ENCODE assay signal across 8 cellular contexts in the genomic region with DNA sequence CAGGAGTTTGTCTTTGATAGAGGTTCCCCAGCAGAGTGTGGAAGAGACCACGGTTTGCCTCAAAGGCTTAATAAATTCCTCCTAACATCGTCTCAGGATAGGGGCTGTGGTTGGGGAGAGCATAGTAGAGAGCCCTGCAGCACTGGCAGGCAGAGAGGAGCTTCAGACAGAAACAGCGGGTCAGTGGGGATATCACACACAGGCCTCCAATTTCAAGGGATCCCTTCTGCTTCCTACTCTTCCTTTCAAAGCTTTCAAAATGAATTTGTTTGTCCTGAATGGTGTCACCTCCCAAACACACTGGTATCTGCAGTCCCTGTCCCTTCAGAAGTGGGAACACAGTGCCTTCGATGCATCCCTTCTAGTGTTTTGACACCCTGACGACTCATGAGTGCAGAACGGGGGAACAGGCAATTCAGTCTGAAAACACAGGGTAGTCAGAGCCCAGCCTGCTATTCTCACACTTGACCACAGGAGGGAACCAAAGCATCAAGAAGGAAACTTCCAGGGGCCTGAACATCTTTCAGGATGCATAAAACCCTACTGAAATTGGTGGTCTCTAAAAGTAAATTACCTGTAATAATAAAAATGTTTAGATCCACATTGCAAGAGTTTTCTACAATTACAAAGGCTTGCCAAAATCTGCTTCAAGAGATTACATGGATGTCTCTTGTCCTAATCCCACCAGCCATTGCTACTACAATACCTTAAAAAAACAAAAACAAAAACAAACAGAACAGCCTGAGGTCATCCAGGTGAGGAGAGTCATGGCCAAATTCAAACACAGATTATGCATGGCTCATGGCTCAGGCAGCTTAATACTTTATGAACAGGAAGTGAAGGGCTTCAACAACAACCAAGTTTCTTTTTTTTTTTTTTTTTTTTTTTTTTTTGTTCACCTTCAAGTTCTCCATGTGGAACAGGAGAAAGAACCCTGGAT. TPM values are rescaled to one million over a fixed set of nuclear protein-coding genes. Genes with fewer than 3 reads are reported as not detected.
DNase-seq lines count a peak whose midpoint lies in the region; ATAC-seq and TF ChIP-seq lines count a peak whose summit lies in the region.

No MANE protein-coding gene starts in this region.

- no peaks in the 10 kb centered on the region for H3K79me1 ChIP-seq in trophoblast cell (ENCODE audit: low read length)

- intact Hi-C loops in CD8-positive, alpha-beta T cell (cut with DNase I, micrococcal nuclease): loop anchor here (1.0 to 5.0 kb wide), 11 partner anchors 22 to 408 kb away; a partner anchor contains a TSS

- peak; percentile 92 for TF ChIP-seq CTCF in CD8-positive, alpha-beta T cell (IDR thresholded peaks at IDR 0.05)

- no peaks in the 10 kb centered on the region for H3K36me3 Mint-ChIP-seq in CD8-positive, alpha-beta T cell
- no peaks in the 10 kb centered on the region for H3K36me3 Mint-ChIP-seq in activated naive CD4-positive, alpha-beta T cell treated with anti-CD3 and anti-CD28 coated beads, Interleukin-2, amount 10 ng/mL, durations not matched to agents 7 days and 5 days

- no peak overlapping the region for H4K91ac ChIP-seq in trophoblast cell (ENCODE audit: low read depth, low read length)

- H2AFZ ChIP-seq in Karpas-422 (ENCODE audit: low read length): peak overlapping the region; percentile 76; the same call in 1 of the 2 replicates
- H2AFZ ChIP-seq in trophoblast cell (ENCODE audit: insufficient read depth, low read length, poor library complexity): no peak overlapping the region

- CTCF ChIA-PET in CD8-positive, alpha-beta T cell (lab: Charles Lee): interaction anchor here (0.6 to 11.3 kb wide), 45 partner anchors 8 to 483 kb away, joined by 3 to 209 read pairs (median 5); a partner anchor contains a TSS
- CTCF ChIA-PET in activated naive CD4-positive, alpha-beta T cell treated with anti-CD3 and anti-CD28 coated beads, Interleukin-2, amount 10 ng/mL, durations not matched to agents 7 days and 5 days (lab: Charles Lee): interaction anchor here (0.7 to 6.4 kb wide), 38 partner anchors 10 to 993 kb away, joined by 3 to 97 read pairs (median 4); a partner anchor contains a TSS

- no peaks in the 10 kb centered on the region for H3K9me3 ChIP-seq in CD8-positive, alpha-beta T cell (ENCODE audit: low read length)
- no peaks in the 10 kb centered on the region for H3K9me3 ChIP-seq in Karpas-422 (ENCODE audit: low read length)
- H3K9me3 ChIP-seq in trophoblast cell (ENCODE audit: insufficient read depth, low read depth, low read length): no peaks in the 10 kb centered on the region

- H3K23ac ChIP-seq in trophoblast cell (ENCODE audit: low read length): no peak overlapping the region

- POLR2A ChIA-PET in CD8-positive, alpha-beta T cell (lab: Charles Lee): interaction anchor here (0.7 to 4.8 kb wide), 9 partner anchors 17 to 408 kb away, joined by 3 to 53 read pairs (median 4); no protein-coding TSS in a partner anchor

- no peak overlapping the region for H3K4ac ChIP-seq in trophoblast cell (ENCODE audit: low read depth, low read length)

- no peak overlapping the region for H3K4me2 ChIP-seq in Karpas-422 (ENCODE audit: low read depth, low read length, poor library complexity, severe bottlenecking)
- H3K4me2 ChIP-seq in trophoblast cell (ENCODE audit: low read length): no peak overlapping the region

- H3K27ac ChIP-seq in CD8-positive, alpha-beta T cell (ENCODE audit: low read depth, low read length): no peak overlapping the region
- H3K27ac ChIP-seq in Karpas-422 (ENCODE audit: low read length) (no peak overlapping the region), trophoblast cell (ENCODE audit: low read depth, low read length) (no peak overlapping the region)

- H4K12ac ChIP-seq in trophoblast cell (ENCODE audit: low read depth, low read length): no peak overlapping the region

- H3K9me3 Mint-ChIP-seq in CD8-positive, alpha-beta T cell: no peaks in the 10 kb centered on the region
- no peaks in the 10 kb centered on the region for H3K9me3 Mint-ChIP-seq in activated naive CD4-positive, alpha-beta T cell treated with anti-CD3 and anti-CD28 coated beads, Interleukin-2, amount 10 ng/mL, durations not matched to agents 7 days and 5 days

- H2BK120ac ChIP-seq in trophoblast cell (ENCODE audit: insufficient read depth, low read length, poor library complexity): no peak overlapping the region

- ATAC-seq in CD8-positive, alpha-beta T cell: peak; percentile 83
- peak; percentile 52 for ATAC-seq in GM19455 (IDR thresholded peaks at IDR 0.05; ENCODE audit: unreplicated experiment)
- ATAC-seq in GM21526 (IDR thresholded peaks at IDR 0.05; ENCODE audit: low FRiP score, unreplicated experiment): no peak

- no peak overlapping the region for H3K4me3 ChIP-seq in CD8-positive, alpha-beta T cell (ENCODE audit: low read depth, low read length)
- no peak overlapping the region for H3K4me3 ChIP-seq in Karpas-422 (ENCODE audit: low read length)
- no peak overlapping the region for H3K4me3 ChIP-seq in trophoblast cell (ENCODE audit: low read depth, low read length)

- H3K4me3 Mint-ChIP-seq in CD8-positive, alpha-beta T cell: peak overlapping the region; percentile 50
- H3K4me3 Mint-ChIP-seq in activated naive CD4-positive, alpha-beta T cell treated with anti-CD3 and anti-CD28 coated beads, Interleukin-2, amount 10 ng/mL, durations not matched to agents 7 days and 5 days: no peak overlapping the region

- in situ Hi-C loops in SK-MEL-5 (cut with HindIII; ENCODE audit: low pct_unique_long_range_greater_than_20kb, low sequenced_read_pairs): no loop called here

- no peak overlapping the region for H2BK5ac ChIP-seq in trophoblast cell (ENCODE audit: low read depth, low read length, poor library complexity)

- H3K79me2 ChIP-seq in Karpas-422 (ENCODE audit: low read length): no peaks in the 10 kb centered on the region
- H3K79me2 ChIP-seq in trophoblast cell (ENCODE audit: control insufficient read depth, insufficient read depth, low read length, poor library complexity): no peaks in the 10 kb centered on the region

- H2AK5ac ChIP-seq in trophoblast cell (ENCODE audit: low read length): no peak overlapping the region

- WGBS in trophoblast cell (ENCODE audit: extremely low coverage, insufficient coverage, insufficient read length): no CpG with 5 or more reads among the region's 6 CpGs

- no peaks in the 10 kb centered on the region for H4K20me1 ChIP-seq in Karpas-422 (ENCODE audit: insufficient read depth, low read depth, low read length)

- peaks cover 56% of the 10 kb centered on the region for H3K4me1 Mint-ChIP-seq in CD8-positive, alpha-beta T cell (ENCODE audit: low read depth)
- peaks cover 52% of the 10 kb centered on the region for H3K4me1 Mint-ChIP-seq in activated naive CD4-positive, alpha-beta T cell treated with anti-CD3 and anti-CD28 coated beads, Interleukin-2, amount 10 ng/mL, durations not matched to agents 7 days and 5 days

- no peak overlapping the region for H3K9ac ChIP-seq in Karpas-422 (ENCODE audit: low read length)
- H3K9ac ChIP-seq in trophoblast cell (ENCODE audit: low read length): no peak overlapping the region

- H3K27me3 Mint-ChIP-seq in CD8-positive, alpha-beta T cell (ENCODE audit: low read depth): no peaks in the 10 kb centered on the region
- H3K27me3 Mint-ChIP-seq in activated naive CD4-positive, alpha-beta T cell treated with anti-CD3 and anti-CD28 coated beads, Interleukin-2, amount 10 ng/mL, durations not matched to agents 7 days and 5 days: peaks cover 34% of the 10 kb centered on the region

- H2BK12ac ChIP-seq in trophoblast cell (ENCODE audit: low read length): no peak overlapping the region

- no peaks in the 10 kb centered on the region for H3K27me3 ChIP-seq in CD8-positive, alpha-beta T cell (ENCODE audit: insufficient read depth, low read length)
- no peaks in the 10 kb centered on the region for H3K27me3 ChIP-seq in Karpas-422 (ENCODE audit: low read length)
- H3K27me3 ChIP-seq in trophoblast cell (ENCODE audit: insufficient read depth, low read length): no peaks in the 10 kb centered on the region

- H3K14ac ChIP-seq in trophoblast cell (ENCODE audit: low read length): no peak overlapping the region

- H3K9me2 ChIP-seq in Karpas-422 (replicated peaks; ENCODE audit: insufficient read depth, low read length): no peaks in the 10 kb centered on the region

- no peaks in the 10 kb centered on the region for H3K36me3 ChIP-seq in CD8-positive, alpha-beta T cell (ENCODE audit: insufficient read depth, low read length)
- H3K36me3 ChIP-seq in Karpas-422 (ENCODE audit: insufficient read depth, low read length): no peaks in the 10 kb centered on the region
- no peaks in the 10 kb centered on the region for H3K36me3 ChIP-seq in trophoblast cell (ENCODE audit: control insufficient read depth in 1 of 2, insufficient read depth in 2 of 2, low read length in 2 of 2)

- no peak overlapping the region for H4K8ac ChIP-seq in trophoblast cell (ENCODE audit: low read depth, low read length)

- H3K4me1 ChIP-seq in CD8-positive, alpha-beta T cell (ENCODE audit: insufficient read depth, low read length): peaks cover 51% of the 10 kb centered on the region
- H3K4me1 ChIP-seq in Karpas-422 (ENCODE audit: low read length) (peaks cover 25% of the 10 kb centered on the region), trophoblast cell (ENCODE audit: control insufficient read depth in 1 of 2, insufficient read depth in 2 of 2, low read length in 2 of 2) (no peaks in the 10 kb centered on the region)

- H3K18ac ChIP-seq in trophoblast cell (ENCODE audit: low read length): no peak overlapping the region

- peak; percentile 37 to 81 (median 58) for DNase-seq in CD8-positive, alpha-beta T cell
- peak; percentile 90 for DNase-seq in Karpas-422
- peak; percentile 69 for DNase-seq in SK-MEL-5 (ENCODE audit: low read depth, low spot score)
- peak; percentile 76 for DNase-seq in activated naive CD4-positive, alpha-beta T cell treated with anti-CD3 and anti-CD28 coated beads, Interleukin-2, amount 10 ng/mL, durations not matched to agents 7 days and 5 days
- peak; percentile 72 for DNase-seq in germinal center (ENCODE audit: low spot score)
- DNase-seq in trophoblast cell: peak; percentile 14 to 77

- peak overlapping the region; percentile 74 for H3K27ac Mint-ChIP-seq in CD8-positive, alpha-beta T cell
- peak overlapping the region; percentile 84 for H3K27ac Mint-ChIP-seq in activated naive CD4-positive, alpha-beta T cell treated with anti-CD3 and anti-CD28 coated beads, Interleukin-2, amount 10 ng/mL, durations not matched to agents 7 days and 5 days

RNA-seq across cellular contexts. Expression of a gene that starts 49.8 kb away (rescaled TPM):
- not detected for total RNA-seq in CD8-positive, alpha-beta T cell
- total RNA-seq in Karpas-422 (2014; rRNA removed; shearing (Covaris generic); ENCODE audit: low replicate concordance): 0.37 and 0.51 TPM in 2 replicates
- total RNA-seq in SK-MEL-5 (2014; rRNA removed; shearing (Covaris generic)): 0.11 TPM in 1 of 2 replicates, not detected in the other
- 0.07 and 0.38 TPM in 2 replicates for polyA plus RNA-seq in SK-MEL-5 (2015; cell fraction: cytosol; rRNA removed)
- polyA plus RNA-seq in SK-MEL-5 (2015; cell fraction: nucleus; rRNA removed): 0.31 TPM in 1 of 2 replicates, not detected in the other
- 0.71 and 0.76 TPM in 2 replicates for polyA plus RNA-seq in trophoblast cell (2013)

RNA-seq across cellular contexts. Expression of a gene that starts 58.9 kb away (rescaled TPM):
- total RNA-seq in CD8-positive, alpha-beta T cell: 1 to 10 TPM; 2.8 to 3.0 TPM
- 1.1 TPM in 1 of 2 replicates, not detected in the other for total RNA-seq in Karpas-422 (2014; rRNA removed; shearing (Covaris generic); ENCODE audit: low replicate concordance)
- total RNA-seq in SK-MEL-5 (2014; rRNA removed; shearing (Covaris generic)): not detected in 2 replicates
- 0.04 TPM in 1 of 2 replicates, not detected in the other for polyA plus RNA-seq in SK-MEL-5 (2015; cell fraction: cytosol; rRNA removed)
- 0.41 and 0.84 TPM in 2 replicates for polyA plus RNA-seq in SK-MEL-5 (2015; cell fraction: nucleus; rRNA removed)
- polyA plus RNA-seq in trophoblast cell (2013): not detected in 2 replicates
